Comparison of ENCODE assay signal across 9 cellular contexts in genomic region chr12:23055004-23055403, GRCh38.
DNase-seq lines count a peak whose midpoint lies in the region; ATAC-seq, FAIRE-seq and TF ChIP-seq lines count a peak whose summit lies in the region.
"Had no signal": no experiment of that assay in that cellular context is flagged by ENCODE, and none has a peak within 500 bp of the region (broad histone marks: within the 10 kb centered on the region; RNA-seq: fewer than 3 reads in every experiment).

No MANE protein-coding gene starts in this region.

- H3K9me3 Mint-ChIP-seq in osteocyte (ENCODE audit: unreplicated experiment), result no peaks in the 10 kb centered on the region

- FAIRE-seq in bronchial epithelial cell (lab: Jason Lieb, UNC) (peak; percentile 28), H54 (lab: Jason Lieb, UNC) (no peak)

- no peak overlapping the region for H3K27ac Mint-ChIP-seq in osteocyte (ENCODE audit: unreplicated experiment)
- H3K27ac Mint-ChIP-seq: CD8-positive, alpha-beta T cell had no signal

- H3K36me3 ChIP-seq in bronchial epithelial cell (ENCODE audit: control insufficient read depth, insufficient read depth, low read length), result no peaks in the 10 kb centered on the region

- no peaks in the 10 kb centered on the region for H3K27me3 ChIP-seq in bronchial epithelial cell (ENCODE audit: control insufficient read depth, insufficient read depth, low read length)

- no peak overlapping the region for H3K4me3 Mint-ChIP-seq in osteocyte (ENCODE audit: unreplicated experiment)
- H3K4me3 Mint-ChIP-seq: CD8-positive, alpha-beta T cell had no signal

- H3K4me1 Mint-ChIP-seq in osteocyte (ENCODE audit: unreplicated experiment), result no peaks in the 10 kb centered on the region

- H3K27ac ChIP-seq in coronary artery, result no peak overlapping the region

- TF ChIP-seq POLR2A in H54 (IDR thresholded peaks at IDR 0.05; ENCODE audit: low read depth, low read length), result no peak

- ATAC-seq in GM18858 (IDR thresholded peaks at IDR 0.05; ENCODE audit: unreplicated experiment), result no peak
- ATAC-seq: CD8-positive, alpha-beta T cell had no signal

- DNase-seq in NCI-H345 (lab: John Stamatoyannopoulos, UW) (peak; percentile 25), NCI-H345 treated with DMSO at 0.1 percent for 48 hours (lab: John Stamatoyannopoulos, UW; ENCODE audit: unreplicated experiment) (no peak), NCI-H1048 (lab: John Stamatoyannopoulos, UW) (peak; percentile 4), bronchial epithelial cell (ENCODE audit: low read depth) (peak; percentile 48), osteocyte (ENCODE audit: extremely low spot score, unreplicated experiment) (no peak), H54 (ENCODE audit: insufficient read length, low spot score) (no peak), coronary artery (ENCODE audit: low spot score) (no peak)
- DNase-seq: CD8-positive, alpha-beta T cell had no signal

- no peaks in the 10 kb centered on the region for H3K36me3 Mint-ChIP-seq in osteocyte (ENCODE audit: unreplicated experiment)
- H3K36me3 Mint-ChIP-seq: CD8-positive, alpha-beta T cell had no signal

- no peak overlapping the region for H3K4me3 ChIP-seq in bronchial epithelial cell (ENCODE audit: low read depth, low read length)
- no peak overlapping the region for H3K4me3 ChIP-seq in coronary artery

- H3K27me3 Mint-ChIP-seq in osteocyte (ENCODE audit: unreplicated experiment), result no peaks in the 10 kb centered on the region

- TF ChIP-seq CTCF in bronchial epithelial cell (IDR thresholded peaks at IDR 0.05; ENCODE audit: insufficient read depth, low read length, severe bottlenecking) (peak; percentile 59), osteocyte (IDR thresholded peaks at IDR 0.05) (peak; percentile 40), coronary artery (IDR thresholded peaks at IDR 0.05) (no peak)

Comparison
In these comparisons a context has a peak if more than half of its experiments do, and no peak if none do; other contexts are left out.
1. DNase-seq: peak in NCI-H345 (single experiment), NCI-H1048 (single experiment) and bronchial epithelial cell (single experiment); none in NCI-H345 treated with DMSO at 0.1 percent for 48 hours (single experiment), osteocyte (single experiment), H54 (single experiment) and coronary artery (single experiment).